ENCODE assay signal across 20 cellular contexts in genomic region chr5:15808577-15808976, GRCh38.
"Had no signal": no experiment of that assay in that cellular context is flagged by ENCODE, and none has a peak within 500 bp of the region (broad histone marks: within the 10 kb centered on the region; RNA-seq: fewer than 3 reads in every experiment).

No MANE protein-coding gene starts in this region.

- H3K27ac Mint-ChIP-seq: activated CD4-positive, alpha-beta T cell treated with anti-CD3 and anti-CD28 coated beads, Interleukin-2, amount 10 ng/mL, durations not matched to agents 7 days and 5 days; activated CD8-positive, alpha-beta T cell treated with anti-CD3 and anti-CD28 coated beads, Interleukin-2, amount 10 ng/mL, durations not matched to agents 7 days and 5 days; activated naive CD4-positive, alpha-beta T cell treated with anti-CD3 and anti-CD28 coated beads for 36 hours; naive thymus-derived CD4-positive, alpha-beta T cell; stimulated activated naive B cell treated with anti-CD40 and anti-IgM and Interleukin-4, amounts not matched to agents 10 μg/mL and 1 μg/mL and 100 μg/mL, for 72 hours had no signal

- H3K27ac ChIP-seq: brain microvascular endothelial cell, foreskin keratinocyte, ovary, psoas muscle had no signal

- H3K9me3 ChIP-seq: ovary, psoas muscle, tibial artery had no signal

- H3K4me1 Mint-ChIP-seq: activated CD4-positive, alpha-beta T cell treated with anti-CD3 and anti-CD28 coated beads, Interleukin-2, amount 10 ng/mL, durations not matched to agents 7 days and 5 days; naive thymus-derived CD4-positive, alpha-beta T cell; stimulated activated naive B cell treated with anti-CD40 and anti-IgM and Interleukin-4, amounts not matched to agents 10 μg/mL and 1 μg/mL and 100 μg/mL, for 72 hours had no signal

- H3K27me3 Mint-ChIP-seq: activated CD4-positive, alpha-beta T cell treated with anti-CD3 and anti-CD28 coated beads, Interleukin-2, amount 10 ng/mL, durations not matched to agents 7 days and 5 days; stimulated activated naive B cell treated with anti-CD40 and anti-IgM and Interleukin-4, amounts not matched to agents 10 μg/mL and 1 μg/mL and 100 μg/mL, for 72 hours had no signal

- H3K27me3 ChIP-seq: brain microvascular endothelial cell, foreskin keratinocyte, ovary, sigmoid colon, tibial artery had no signal

- H3K4me3 Mint-ChIP-seq: activated CD4-positive, alpha-beta T cell treated with anti-CD3 and anti-CD28 coated beads, Interleukin-2, amount 10 ng/mL, durations not matched to agents 7 days and 5 days; activated CD8-positive, alpha-beta T cell treated with anti-CD3 and anti-CD28 coated beads, Interleukin-2, amount 10 ng/mL, durations not matched to agents 7 days and 5 days; activated naive CD4-positive, alpha-beta T cell treated with anti-CD3 and anti-CD28 coated beads for 36 hours; activated T-cell treated with anti-CD3 and anti-CD28 coated beads, Interleukin-2, amount 50 U/mL, for 4 hours; endodermal cell; naive thymus-derived CD4-positive, alpha-beta T cell; stimulated activated naive B cell treated with anti-CD40 and anti-IgM and Interleukin-4, amounts not matched to agents 10 μg/mL and 1 μg/mL and 100 μg/mL, for 72 hours had no signal

- H3K4me3 ChIP-seq: mucosa of descending colon, ovary, psoas muscle, sigmoid colon, tibial artery had no signal

- H3K4me1 ChIP-seq: foreskin keratinocyte, psoas muscle had no signal

- ATAC-seq: activated CD8-positive, alpha-beta T cell treated with anti-CD3 and anti-CD28 coated beads, Interleukin-2, amount 10 ng/mL, durations not matched to agents 7 days and 5 days; activated T-cell treated with anti-CD3 and anti-CD28 coated beads, Interleukin-2, amount 50 U/mL, for 4 hours; foreskin keratinocyte; left lobe of liver; mucosa of descending colon; naive thymus-derived CD4-positive, alpha-beta T cell; stimulated activated naive B cell treated with anti-CD40 and anti-IgM and Interleukin-4, amounts not matched to agents 10 μg/mL and 1 μg/mL and 100 μg/mL, for 72 hours had no signal

- H3K9me3 Mint-ChIP-seq: activated T-cell treated with anti-CD3 and anti-CD28 coated beads, Interleukin-2, amount 50 U/mL, for 4 hours had no signal

- DNase-seq: activated CD4-positive, alpha-beta T cell treated with anti-CD3 and anti-CD28 coated beads, Interleukin-2, amount 10 ng/mL, durations not matched to agents 7 days and 5 days; activated CD4-positive, CD25-positive, alpha-beta regulatory T cell; activated CD8-positive, alpha-beta T cell treated with anti-CD3 and anti-CD28 coated beads, Interleukin-2, amount 10 ng/mL, durations not matched to agents 7 days and 5 days; activated naive CD4-positive, alpha-beta T cell treated with anti-CD3 and anti-CD28 coated beads for 36 hours; activated T-cell treated with anti-CD3 and anti-CD28 coated beads, Interleukin-2, amount 50 U/mL, for 4 hours; endodermal cell; foreskin keratinocyte; islet precursor cell; mucosa of descending colon; naive thymus-derived CD4-positive, alpha-beta T cell; sigmoid colon; stimulated activated CD4-positive, alpha-beta T cell treated with anti-CD3 and anti-CD28 coated beads, Interleukin-4, amount 100 ng/mL, for 4 hours; stimulated activated naive B cell treated with anti-CD40 and anti-IgM and Interleukin-4, amounts not matched to agents 10 μg/mL and 1 μg/mL and 100 μg/mL, for 72 hours; T-helper 1 cell; T-helper 9 cell had no signal

- H3K36me3 ChIP-seq: brain microvascular endothelial cell, ovary, sigmoid colon, tibial artery had no signal

- H3K36me3 Mint-ChIP-seq: naive thymus-derived CD4-positive, alpha-beta T cell; stimulated activated naive B cell treated with anti-CD40 and anti-IgM and Interleukin-4, amounts not matched to agents 10 μg/mL and 1 μg/mL and 100 μg/mL, for 72 hours had no signal
